ENCODE assay signal across 9 cellular contexts in genomic region chr11:124900464-124900863, GRCh38. TPM values are rescaled to one million over a fixed set of nuclear protein-coding genes. Genes with fewer than 3 reads are reported as not detected.
DNase-seq lines count a peak whose midpoint lies in the region; ATAC-seq, FAIRE-seq and TF ChIP-seq lines count a peak whose summit lies in the region.
"Had no signal": no experiment of that assay in that cellular context is flagged by ENCODE, and none has a peak within 500 bp of the region (broad histone marks: within the 10 kb centered on the region; RNA-seq: fewer than 3 reads in every experiment).

No MANE protein-coding gene starts in this region.

- DNase-seq in HTR-8/SVneo (ENCODE audit: insufficient read length, low spot score) (peak; percentile 63), body of pancreas (no peak), kidney epithelial cell (ENCODE audit: low read depth) (peak; percentile 39), type B pancreatic cell (ENCODE audit: extremely low spot score, unreplicated experiment) (peak; percentile 44), CD14-positive monocyte (ENCODE audit: low spot score) (no peak)
- no peak for DNase-seq in activated CD4-positive, alpha-beta T cell treated with anti-CD3 and anti-CD28 coated beads for 4 hours
- DNase-seq: erythroblast, NCI-H524 treated with DMSO at 0.1 percent for 48 hours had no signal

- H3K27me3 Mint-ChIP-seq in type B pancreatic cell = peaks cover 59% of the 10 kb centered on the region
- H3K27me3 Mint-ChIP-seq in CD14-positive monocyte (ENCODE audit: low read depth in 3 of 3) = peaks cover 2 to 13% (median 3%) of the 10 kb centered on the region in 3 donors

- H3K4me3 ChIP-seq in body of pancreas (no peak overlapping the region), kidney epithelial cell (ENCODE audit: low read depth, low read length) (no peak overlapping the region)

- no peak overlapping the region for H3K4me3 Mint-ChIP-seq in type B pancreatic cell
- no peak overlapping the region for H3K4me3 Mint-ChIP-seq in CD14-positive monocyte

- ATAC-seq in body of pancreas = peak; percentile 28
- no peak for ATAC-seq in GM18907 (IDR thresholded peaks at IDR 0.05; ENCODE audit: unreplicated experiment)

- H3K36me3 ChIP-seq in body of pancreas (replicated peaks in 1 of 2; ENCODE audit: insufficient read depth in 1 of 2, low read depth in 2 of 2) (no peaks in the 10 kb centered on the region), kidney epithelial cell (ENCODE audit: control insufficient read depth, insufficient read depth, low read length) (no peaks in the 10 kb centered on the region)

- H3K9me3 ChIP-seq in body of pancreas = no peaks in the 10 kb centered on the region

- TF ChIP-seq CTCF in body of pancreas (IDR thresholded peaks at IDR 0.05) = no peak
- TF ChIP-seq CTCF in kidney epithelial cell (IDR thresholded peaks at IDR 0.05; ENCODE audit: insufficient read depth, low read length, poor library complexity, severe bottlenecking) = no peak
- TF ChIP-seq CTCF in type B pancreatic cell (conservative IDR thresholded peaks at IDR 0.05) = no peak
- TF ChIP-seq CTCF in CD14-positive monocyte (IDR thresholded peaks at IDR 0.05) = no peak

- no peaks in the 10 kb centered on the region for H3K36me3 Mint-ChIP-seq in type B pancreatic cell
- no peaks in the 10 kb centered on the region for H3K36me3 Mint-ChIP-seq in CD14-positive monocyte

- 36 to 62% methylated on average over 2 to 5 of the region's 5 CpGs for WGBS in body of pancreas, 2 donors

- H3K4me1 Mint-ChIP-seq in type B pancreatic cell (ENCODE audit: unreplicated experiment) (peaks cover 13% of the 10 kb centered on the region), CD14-positive monocyte (peaks cover 19% of the 10 kb centered on the region)

- H3K27me3 ChIP-seq in body of pancreas (no peaks in the 10 kb centered on the region), kidney epithelial cell (ENCODE audit: control insufficient read depth, insufficient read depth, low read length) (no peaks in the 10 kb centered on the region)

- no peaks in the 10 kb centered on the region for H3K9me3 Mint-ChIP-seq in type B pancreatic cell
- no peaks in the 10 kb centered on the region for H3K9me3 Mint-ChIP-seq in CD14-positive monocyte

- H3K4me1 ChIP-seq in body of pancreas = no peaks in the 10 kb centered on the region

- H3K27ac Mint-ChIP-seq in type B pancreatic cell (no peak overlapping the region), CD14-positive monocyte (no peak overlapping the region)

- FAIRE-seq in HTR-8/SVneo (lab: Jason Lieb, UNC) = no peak

- intact Hi-C loops in body of pancreas (cut with DNase I) = no loop called here
- intact Hi-C loops in CD14-positive monocyte (cut with micrococcal nuclease) = no loop called here

- TF ChIP-seq POLR2A in body of pancreas (IDR thresholded peaks at IDR 0.05) = no peak

- H3K27ac ChIP-seq in body of pancreas = peak overlapping the region in 1 of 4 donors; percentile 53

RNA-seq across cellular contexts. Expression of gene ROBO4, which starts 2.8 kb away (rescaled TPM):
- 10 to 100 TPM; 13.2 to 21.4 TPM for total RNA-seq in body of pancreas
- total RNA-seq in kidney epithelial cell = 5.1 and 6.3 TPM in 2 replicates
- total RNA-seq in type B pancreatic cell (ENCODE audit: low replicate concordance) = not detected in 2 replicates
- polyA plus RNA-seq in CD14-positive monocyte = under 1 TPM in 1 of 2 donors, not detected in 1; 0.20 TPM

RNA-seq across cellular contexts. Expression of gene HEPN1, which starts 18.6 kb away (rescaled TPM):
- total RNA-seq in body of pancreas = not detected
- total RNA-seq in kidney epithelial cell = not detected in 2 replicates
- not detected in 2 replicates for total RNA-seq in type B pancreatic cell (ENCODE audit: low replicate concordance)
- polyA plus RNA-seq in CD14-positive monocyte = not detected

RNA-seq across cellular contexts. Expression of gene ROBO3, which starts 35.2 kb away (rescaled TPM):
- total RNA-seq in body of pancreas (1 to 10 TPM; 1.3 to 9.9 TPM), kidney epithelial cell (57.0 and 70.2 TPM in 2 replicates), type B pancreatic cell (ENCODE audit: low replicate concordance) (5.5 and 27.4 TPM in 2 replicates)
- polyA plus RNA-seq in CD14-positive monocyte = under 1 TPM; 0.39 to 0.81 TPM

RNA-seq across cellular contexts. Expression of gene HEPACAM, which starts 35.4 kb away (rescaled TPM):
- total RNA-seq in body of pancreas = 1 to 10 TPM in 1 of 2 donors, under 1 TPM in 1; 0.26 to 7.9 TPM
- total RNA-seq in kidney epithelial cell = 0.14 and 0.17 TPM in 2 replicates
- total RNA-seq in type B pancreatic cell (ENCODE audit: low replicate concordance) = 0.43 TPM in 1 of 2 replicates, not detected in the other
- not detected for polyA plus RNA-seq in CD14-positive monocyte

RNA-seq across cellular contexts. Expression of gene CCDC15, which starts 53.5 kb away (rescaled TPM):
- total RNA-seq in body of pancreas (1 to 10 TPM in 1 of 2 donors, under 1 TPM in 1; 0.99 to 1.6 TPM), kidney epithelial cell (1.4 and 3.1 TPM in 2 replicates), type B pancreatic cell (ENCODE audit: low replicate concordance) (1.5 and 3.2 TPM in 2 replicates)
- under 1 TPM; 0.28 to 0.32 TPM for polyA plus RNA-seq in CD14-positive monocyte

Comparison
In these comparisons a context has a peak if more than half of its experiments do, and no peak if none do; other contexts are left out.
1. DNase-seq: peak in HTR-8/SVneo (single experiment), kidney epithelial cell (single experiment) and type B pancreatic cell (single experiment); none in body of pancreas (0 of 4), activated CD4-positive, alpha-beta T cell treated with anti-CD3 and anti-CD28 coated beads for 4 hours (0 of 2) and CD14-positive monocyte (single experiment).